Comparison of ENCODE assay signal across 9 cellular contexts in genomic region chr11:77147668-77148321, GRCh38. TPM values are rescaled to one million over a fixed set of nuclear protein-coding genes. Genes with fewer than 3 reads are reported as not detected.
DNase-seq lines count a peak whose midpoint lies in the region; ATAC-seq and TF ChIP-seq lines count a peak whose summit lies in the region.
"Had no signal": no experiment of that assay in that cellular context is flagged by ENCODE, and none has a peak within 500 bp of the region (broad histone marks: within the 10 kb centered on the region; RNA-seq: fewer than 3 reads in every experiment).

No MANE protein-coding gene starts in this region.

- no peak for TF ChIP-seq CTCF in fibroblast of villous mesenchyme (IDR thresholded peaks at IDR 0.05; ENCODE audit: insufficient read depth, low read depth, low read length)

- DNase-seq in SIG-M5 treated with dmso at 0.1 percent for 504 hours (lab: John Stamatoyannopoulos, UW; ENCODE audit: unreplicated experiment) = peak; percentile 45
- no peak for DNase-seq in SIG-M5 (lab: John Stamatoyannopoulos, UW)
- DNase-seq in activated CD4-positive, alpha-beta T cell treated with anti-CD3 and anti-CD28 coated beads, Interleukin-2, amount 50 U/mL, for 48 hours = peak; percentile 17 to 22
- DNase-seq in fibroblast of villous mesenchyme (ENCODE audit: low read depth) = peak; percentile 14
- DNase-seq in stimulated activated CD8-positive, alpha-beta memory T cell treated with anti-CD3 and anti-CD28 coated beads, Interleukin-4, amount 100 ng/mL, for 24 hours (ENCODE audit: low read depth) = peak; percentile 13

- H3K4me3 ChIP-seq in fibroblast of villous mesenchyme (ENCODE audit: low read depth, low read length) = peak overlapping the region; percentile 35

- no peak for ATAC-seq in HG03565 (IDR thresholded peaks at IDR 0.05; ENCODE audit: unreplicated experiment)
- no peak for ATAC-seq in GM21447 (IDR thresholded peaks at IDR 0.05; ENCODE audit: unreplicated experiment)
- no peak for ATAC-seq in GM21526 (IDR thresholded peaks at IDR 0.05; ENCODE audit: low FRiP score, unreplicated experiment)

RNA-seq across cellular contexts. Expression of gene MYO7A, which starts 19.7 kb away (rescaled TPM):
- total RNA-seq in fibroblast of villous mesenchyme = 0.32 and 0.43 TPM in 2 replicates

RNA-seq across cellular contexts. Expression of gene OMP, which starts 45.2 kb away (rescaled TPM):
- total RNA-seq in fibroblast of villous mesenchyme = 1.6 TPM in 1 of 2 replicates, not detected in the other
- total RNA-seq: myocyte had no signal
